ENCODE assay signal across 1 cellular context in genomic region chr22:23909258-23909898, GRCh38.
A peak's percentile ranks its signal among the peaks of the same experiment; 100 is the strongest.
TF ChIP-seq lines count a peak whose summit lies in the region.

No MANE protein-coding gene starts in this region.

TF ChIP-seq in K562, 482 proteins besides CTCF, POLR2A, EP300 and RAD21:
- TF ChIP-seq PKNOX1 (IDR thresholded peaks at IDR 0.05) (peak; percentile 57; the same call in 1 of the 2 replicates), ARID1B (IDR thresholded peaks at IDR 0.05) (no peak), PBX2 (CRISPR knock-in tag; IDR thresholded peaks at IDR 0.05; ENCODE audit: low read depth) (no peak), PBX2 (tag; conservative IDR thresholded peaks at IDR 0.05; ENCODE audit: low read depth) (0 out of 2 replicates have a peak, but pooled peaks have one; percentile 36), MEIS2 (IDR thresholded peaks at IDR 0.05; ENCODE audit: partially characterized antibody) (peak; percentile 40)
